Comparison of ENCODE assay signal across 17 cellular contexts in genomic region chr11:78809931-78810481, GRCh38.
DNase-seq lines count a peak whose midpoint lies in the region; ATAC-seq and TF ChIP-seq lines count a peak whose summit lies in the region.
"Had no signal": no experiment of that assay in that cellular context is flagged by ENCODE, and none has a peak within 500 bp of the region (broad histone marks: within the 10 kb centered on the region; RNA-seq: fewer than 3 reads in every experiment).

No MANE protein-coding gene starts in this region.

- intact Hi-C loops in right cardiac atrium (cut with DNase I) (loop anchor here in 2 of 4 donors (10.0 kb wide), 1 partner anchor 165 kb away; no protein-coding TSS in a partner anchor), cardiac septum (cut with DNase I) (no loop called here)

- no peak overlapping the region for H3K4me3 ChIP-seq in right cardiac atrium (ENCODE audit: low read length)
- no peak overlapping the region for H3K4me3 ChIP-seq in fibroblast of mammary gland (ENCODE audit: control insufficient read depth, low read depth, low read length)
- no peak overlapping the region for H3K4me3 ChIP-seq in neural cell (ENCODE audit: low read length)
- H3K4me3 ChIP-seq: adrenal gland had no signal

- TF ChIP-seq CTCF in fibroblast of mammary gland (conservative IDR thresholded peaks at IDR 0.05; ENCODE audit: control insufficient read depth, insufficient read depth, low read depth, low read length) = no peak
- no peak for TF ChIP-seq CTCF in neural cell (IDR thresholded peaks at IDR 0.05; ENCODE audit: poor library complexity, severe bottlenecking)

- H3F3A ChIP-seq in neural cell (ENCODE audit: insufficient read depth, low read length, poor library complexity, severe bottlenecking) = no peaks in the 10 kb centered on the region

- DNase-seq in right cardiac atrium = no peak
- DNase-seq in cardiac septum (ENCODE audit: low spot score) = no peak
- peak; percentile 37 for DNase-seq in fibroblast of mammary gland (ENCODE audit: low read depth)
- no peak for DNase-seq in RPMI8226
- no peak for DNase-seq in ecto neural progenitor cell (ENCODE audit: low spot score)
- no peak for DNase-seq in NCI-H2227 (lab: John Stamatoyannopoulos, UW; ENCODE audit: unreplicated experiment)
- DNase-seq: activated T-cell treated with anti-CD3 and anti-CD28 coated beads, Interleukin-2, amount 50 U/mL, for 72 hours; adrenal gland; kidney; naive thymus-derived CD4-positive, alpha-beta T cell; NCI-H1694 treated with DMSO at 0.1 percent for 48 hours; NCI-H748 treated with DMSO at 0.1 percent for 48 hours; small intestine; stimulated activated naive CD8-positive, alpha-beta T cell treated with anti-CD3 and anti-CD28 coated beads, Interleukin-15, amount 100 ng/mL, for 72 hours had no signal

- no peaks in the 10 kb centered on the region for H3K9me2 ChIP-seq in neural cell (ENCODE audit: insufficient read depth, low read length)

- H3K79me2 ChIP-seq in neural cell (replicated peaks; ENCODE audit: insufficient read depth, low read length) = no peaks in the 10 kb centered on the region

- no peak for TF ChIP-seq RAD21 in neural cell (conservative IDR thresholded peaks at IDR 0.05)

- H3K27ac ChIP-seq in right cardiac atrium (ENCODE audit: low read length) (peak overlapping the region; percentile 54), neural cell (ENCODE audit: low read length) (peak overlapping the region; percentile 51)

- ATAC-seq in right cardiac atrium (no peak), GM21825 (IDR thresholded peaks at IDR 0.05; ENCODE audit: unreplicated experiment) (no peak)
- ATAC-seq: activated T-cell treated with anti-CD3 and anti-CD28 coated beads, Interleukin-2, amount 50 U/mL, for 72 hours; HCT116; naive thymus-derived CD4-positive, alpha-beta T cell; stimulated activated naive CD8-positive, alpha-beta T cell treated with anti-CD3 and anti-CD28 coated beads, Interleukin-15, amount 100 ng/mL, for 72 hours had no signal

- TF ChIP-seq EP300 in neural cell (conservative IDR thresholded peaks at IDR 0.05; ENCODE audit: poor library complexity, severe bottlenecking) = no peak

- no peaks in the 10 kb centered on the region for H4K20me1 ChIP-seq in neural cell (ENCODE audit: insufficient read depth)

- H3K27me3 ChIP-seq in right cardiac atrium (ENCODE audit: control insufficient read depth, insufficient read depth) (no peaks in the 10 kb centered on the region), neural cell (ENCODE audit: insufficient read depth, low read depth, low read length) (no peaks in the 10 kb centered on the region)
- H3K27me3 ChIP-seq: adrenal gland had no signal

- H3K36me3 ChIP-seq in neural cell (ENCODE audit: insufficient read depth, low read length) = no peaks in the 10 kb centered on the region
- H3K36me3 ChIP-seq: adrenal gland had no signal

- no peak overlapping the region for H3K4me2 ChIP-seq in neural cell (ENCODE audit: low read length)

- H3K4me1 ChIP-seq in right cardiac atrium (ENCODE audit: control insufficient read depth, insufficient read depth, low read length) = peaks cover 5% of the 10 kb centered on the region

- no peak overlapping the region for H2AFZ ChIP-seq in neural cell (ENCODE audit: low read depth, low read length)

- no peaks in the 10 kb centered on the region for H3K9me3 ChIP-seq in right cardiac atrium (ENCODE audit: control insufficient read depth, low read length)
- no peaks in the 10 kb centered on the region for H3K9me3 ChIP-seq in neural cell (ENCODE audit: low read length)
- H3K9me3 ChIP-seq: adrenal gland had no signal

- 61% methylated on average over 6 of the region's 6 CpGs for WGBS in right cardiac atrium

- no peak overlapping the region for H3K9ac ChIP-seq in neural cell (ENCODE audit: low read length)

TF ChIP-seq in neural cell, 6 proteins besides CTCF, POLR2A, EP300 and RAD21:
- TF ChIP-seq POLR2AphosphoS5 (IDR thresholded peaks at IDR 0.05) (no peak), TAF1 (IDR thresholded peaks at IDR 0.05; ENCODE audit: low read depth) (no peak), SMC3 (conservative IDR thresholded peaks at IDR 0.05; ENCODE audit: poor library complexity) (no peak), REST (IDR thresholded peaks at IDR 0.05; ENCODE audit: borderline replicate concordance) (no peak), EZH2 (IDR thresholded peaks at IDR 0.05; ENCODE audit: borderline replicate concordance, insufficient read depth, low read length, poor library complexity, severe bottlenecking) (no peak), MXI1 (conservative IDR thresholded peaks at IDR 0.05; ENCODE audit: poor library complexity, severe bottlenecking) (no peak)
